1 cellular context compared by ENCODE assay signal in genomic region chr7:33534830-33535229, GRCh38.
TF ChIP-seq lines count a peak whose summit lies in the region.

No MANE protein-coding gene starts in this region.

TF ChIP-seq in GM23338, 12 proteins besides CTCF, POLR2A, EP300 and RAD21 (continued from another document):
- TF ChIP-seq, protein P1, sequence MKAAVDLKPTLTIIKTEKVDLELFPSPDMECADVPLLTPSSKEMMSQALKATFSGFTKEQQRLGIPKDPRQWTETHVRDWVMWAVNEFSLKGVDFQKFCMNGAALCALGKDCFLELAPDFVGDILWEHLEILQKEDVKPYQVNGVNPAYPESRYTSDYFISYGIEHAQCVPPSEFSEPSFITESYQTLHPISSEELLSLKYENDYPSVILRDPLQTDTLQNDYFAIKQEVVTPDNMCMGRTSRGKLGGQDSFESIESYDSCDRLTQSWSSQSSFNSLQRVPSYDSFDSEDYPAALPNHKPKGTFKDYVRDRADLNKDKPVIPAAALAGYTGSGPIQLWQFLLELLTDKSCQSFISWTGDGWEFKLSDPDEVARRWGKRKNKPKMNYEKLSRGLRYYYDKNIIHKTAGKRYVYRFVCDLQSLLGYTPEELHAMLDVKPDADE (IDR thresholded peaks at IDR 0.05), result no peak
- TF ChIP-seq NANOG (IDR thresholded peaks at IDR 0.05; ENCODE audit: borderline replicate concordance) (no peak), ZNF114 (CRISPR knock-in tag; IDR thresholded peaks at IDR 0.05) (no peak), ZNF462 (CRISPR knock-in tag; IDR thresholded peaks at IDR 0.05) (no peak), EZH2 (IDR thresholded peaks at IDR 0.05; ENCODE audit: low read depth, unreplicated experiment) (no peak), ZNF331 (CRISPR knock-in tag; IDR thresholded peaks at IDR 0.05; ENCODE audit: low read depth) (no peak)
- TF ChIP-seq, protein P2, sequence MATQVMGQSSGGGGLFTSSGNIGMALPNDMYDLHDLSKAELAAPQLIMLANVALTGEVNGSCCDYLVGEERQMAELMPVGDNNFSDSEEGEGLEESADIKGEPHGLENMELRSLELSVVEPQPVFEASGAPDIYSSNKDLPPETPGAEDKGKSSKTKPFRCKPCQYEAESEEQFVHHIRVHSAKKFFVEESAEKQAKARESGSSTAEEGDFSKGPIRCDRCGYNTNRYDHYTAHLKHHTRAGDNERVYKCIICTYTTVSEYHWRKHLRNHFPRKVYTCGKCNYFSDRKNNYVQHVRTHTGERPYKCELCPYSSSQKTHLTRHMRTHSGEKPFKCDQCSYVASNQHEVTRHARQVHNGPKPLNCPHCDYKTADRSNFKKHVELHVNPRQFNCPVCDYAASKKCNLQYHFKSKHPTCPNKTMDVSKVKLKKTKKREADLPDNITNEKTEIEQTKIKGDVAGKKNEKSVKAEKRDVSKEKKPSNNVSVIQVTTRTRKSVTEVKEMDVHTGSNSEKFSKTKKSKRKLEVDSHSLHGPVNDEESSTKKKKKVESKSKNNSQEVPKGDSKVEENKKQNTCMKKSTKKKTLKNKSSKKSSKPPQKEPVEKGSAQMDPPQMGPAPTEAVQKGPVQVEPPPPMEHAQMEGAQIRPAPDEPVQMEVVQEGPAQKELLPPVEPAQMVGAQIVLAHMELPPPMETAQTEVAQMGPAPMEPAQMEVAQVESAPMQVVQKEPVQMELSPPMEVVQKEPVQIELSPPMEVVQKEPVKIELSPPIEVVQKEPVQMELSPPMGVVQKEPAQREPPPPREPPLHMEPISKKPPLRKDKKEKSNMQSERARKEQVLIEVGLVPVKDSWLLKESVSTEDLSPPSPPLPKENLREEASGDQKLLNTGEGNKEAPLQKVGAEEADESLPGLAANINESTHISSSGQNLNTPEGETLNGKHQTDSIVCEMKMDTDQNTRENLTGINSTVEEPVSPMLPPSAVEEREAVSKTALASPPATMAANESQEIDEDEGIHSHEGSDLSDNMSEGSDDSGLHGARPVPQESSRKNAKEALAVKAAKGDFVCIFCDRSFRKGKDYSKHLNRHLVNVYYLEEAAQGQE (IDR thresholded peaks at IDR 0.05; ENCODE audit: unreplicated experiment), result no peak
